In the genomic region with DNA sequence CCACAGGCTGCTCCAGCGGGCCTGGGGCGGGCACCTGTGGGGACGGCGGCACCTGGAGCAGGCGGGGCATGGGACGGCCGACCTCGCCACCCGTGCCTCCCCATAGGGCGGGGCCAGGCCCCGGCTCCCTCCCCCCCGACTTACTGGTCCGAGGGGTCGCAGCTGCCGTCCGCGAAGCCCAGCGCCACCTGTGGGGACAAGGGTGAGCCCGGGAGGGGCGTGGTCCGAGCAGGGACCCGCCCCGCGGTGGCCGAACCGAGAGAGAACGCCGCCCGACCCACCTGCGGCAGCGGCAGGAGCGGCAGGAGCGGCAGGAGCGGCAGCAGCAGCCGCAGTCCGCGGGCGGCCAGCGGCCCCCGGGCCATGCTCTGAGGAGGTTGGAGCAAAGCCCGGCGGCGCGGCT, we compare ENCODE assay signal across 1 cellular context.
A peak's percentile ranks its signal among the peaks of the same experiment; 100 is the strongest.
TF ChIP-seq lines count a peak whose summit lies in the region.

A gene (minus strand): TSS at position 379 of the 403 bp plus-strand sequence. CDS start 14 bp downstream, at position 365.

TF ChIP-seq in HepG2, 621 proteins besides CTCF, POLR2A, EP300 and RAD21 (continued from another document and continues in another):
- TF ChIP-seq RFX5 (IDR thresholded peaks at IDR 0.05; ENCODE audit: low read depth, low read length), result no peak
- TF ChIP-seq AGO2 (optimal IDR thresholded peaks at IDR 0.05; ENCODE audit: low read depth, low read length), result no peak
- no peak for TF ChIP-seq ZNF138 (CRISPR knock-in tag; IDR thresholded peaks at IDR 0.05; ENCODE audit: low read depth)
- TF ChIP-seq, protein P1, sequence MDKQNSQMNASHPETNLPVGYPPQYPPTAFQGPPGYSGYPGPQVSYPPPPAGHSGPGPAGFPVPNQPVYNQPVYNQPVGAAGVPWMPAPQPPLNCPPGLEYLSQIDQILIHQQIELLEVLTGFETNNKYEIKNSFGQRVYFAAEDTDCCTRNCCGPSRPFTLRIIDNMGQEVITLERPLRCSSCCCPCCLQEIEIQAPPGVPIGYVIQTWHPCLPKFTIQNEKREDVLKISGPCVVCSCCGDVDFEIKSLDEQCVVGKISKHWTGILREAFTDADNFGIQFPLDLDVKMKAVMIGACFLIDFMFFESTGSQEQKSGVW (CRISPR knock-in tag; IDR thresholded peaks at IDR 0.05; ENCODE audit: borderline replicate concordance), result no peak
- TF ChIP-seq CENPT (CRISPR knock-in tag; IDR thresholded peaks at IDR 0.05; ENCODE audit: low read depth), result no peak
- TF ChIP-seq, protein P2, sequence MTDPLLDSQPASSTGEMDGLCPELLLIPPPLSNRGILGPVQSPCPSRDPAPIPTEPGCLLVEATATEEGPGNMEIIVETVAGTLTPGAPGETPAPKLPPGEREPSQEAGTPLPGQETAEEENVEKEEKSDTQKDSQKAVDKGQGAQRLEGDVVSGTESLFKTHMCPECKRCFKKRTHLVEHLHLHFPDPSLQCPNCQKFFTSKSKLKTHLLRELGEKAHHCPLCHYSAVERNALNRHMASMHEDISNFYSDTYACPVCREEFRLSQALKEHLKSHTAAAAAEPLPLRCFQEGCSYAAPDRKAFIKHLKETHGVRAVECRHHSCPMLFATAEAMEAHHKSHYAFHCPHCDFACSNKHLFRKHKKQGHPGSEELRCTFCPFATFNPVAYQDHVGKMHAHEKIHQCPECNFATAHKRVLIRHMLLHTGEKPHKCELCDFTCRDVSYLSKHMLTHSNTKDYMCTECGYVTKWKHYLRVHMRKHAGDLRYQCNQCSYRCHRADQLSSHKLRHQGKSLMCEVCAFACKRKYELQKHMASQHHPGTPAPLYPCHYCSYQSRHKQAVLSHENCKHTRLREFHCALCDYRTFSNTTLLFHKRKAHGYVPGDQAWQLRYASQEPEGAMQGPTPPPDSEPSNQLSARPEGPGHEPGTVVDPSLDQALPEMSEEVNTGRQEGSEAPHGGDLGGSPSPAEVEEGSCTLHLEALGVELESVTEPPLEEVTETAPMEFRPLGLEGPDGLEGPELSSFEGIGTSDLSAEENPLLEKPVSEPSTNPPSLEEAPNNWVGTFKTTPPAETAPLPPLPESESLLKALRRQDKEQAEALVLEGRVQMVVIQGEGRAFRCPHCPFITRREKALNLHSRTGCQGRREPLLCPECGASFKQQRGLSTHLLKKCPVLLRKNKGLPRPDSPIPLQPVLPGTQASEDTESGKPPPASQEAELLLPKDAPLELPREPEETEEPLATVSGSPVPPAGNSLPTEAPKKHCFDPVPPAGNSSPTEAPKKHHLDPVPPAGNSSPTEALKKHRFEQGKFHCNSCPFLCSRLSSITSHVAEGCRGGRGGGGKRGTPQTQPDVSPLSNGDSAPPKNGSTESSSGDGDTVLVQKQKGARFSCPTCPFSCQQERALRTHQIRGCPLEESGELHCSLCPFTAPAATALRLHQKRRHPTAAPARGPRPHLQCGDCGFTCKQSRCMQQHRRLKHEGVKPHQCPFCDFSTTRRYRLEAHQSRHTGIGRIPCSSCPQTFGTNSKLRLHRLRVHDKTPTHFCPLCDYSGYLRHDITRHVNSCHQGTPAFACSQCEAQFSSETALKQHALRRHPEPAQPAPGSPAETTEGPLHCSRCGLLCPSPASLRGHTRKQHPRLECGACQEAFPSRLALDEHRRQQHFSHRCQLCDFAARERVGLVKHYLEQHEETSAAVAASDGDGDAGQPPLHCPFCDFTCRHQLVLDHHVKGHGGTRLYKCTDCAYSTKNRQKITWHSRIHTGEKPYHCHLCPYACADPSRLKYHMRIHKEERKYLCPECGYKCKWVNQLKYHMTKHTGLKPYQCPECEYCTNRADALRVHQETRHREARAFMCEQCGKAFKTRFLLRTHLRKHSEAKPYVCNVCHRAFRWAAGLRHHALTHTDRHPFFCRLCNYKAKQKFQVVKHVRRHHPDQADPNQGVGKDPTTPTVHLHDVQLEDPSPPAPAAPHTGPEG (CRISPR knock-in tag; IDR thresholded peaks at IDR 0.05), result no peak
- no peak for TF ChIP-seq ATRX (CRISPR knock-in tag; IDR thresholded peaks at IDR 0.05; ENCODE audit: borderline replicate concordance)
- TF ChIP-seq TBX3 (IDR thresholded peaks at IDR 0.05; ENCODE audit: borderline replicate concordance), result no peak
- TF ChIP-seq, protein P3, sequence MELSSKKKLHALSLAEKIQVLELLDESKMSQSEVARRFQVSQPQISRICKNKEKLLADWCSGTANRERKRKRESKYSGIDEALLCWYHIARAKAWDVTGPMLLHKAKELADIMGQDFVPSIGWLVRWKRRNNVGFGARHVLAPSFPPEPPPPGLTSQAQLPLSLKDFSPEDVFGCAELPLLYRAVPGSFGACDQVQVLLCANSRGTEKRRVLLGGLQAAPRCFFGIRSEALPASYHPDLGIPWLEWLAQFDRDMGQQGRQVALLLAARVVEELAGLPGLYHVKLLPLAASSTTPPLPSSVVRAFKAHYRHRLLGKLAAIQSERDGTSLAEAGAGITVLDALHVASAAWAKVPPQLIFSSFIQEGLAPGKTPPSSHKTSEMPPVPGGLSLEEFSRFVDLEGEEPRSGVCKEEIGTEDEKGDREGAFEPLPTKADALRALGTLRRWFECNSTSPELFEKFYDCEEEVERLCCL (CRISPR knock-in tag; IDR thresholded peaks at IDR 0.05; ENCODE audit: borderline replicate concordance), result no peak
- TF ChIP-seq ZFY (CRISPR knock-in tag; IDR thresholded peaks at IDR 0.05), result no peak
- TF ChIP-seq MXD4 (CRISPR knock-in tag; IDR thresholded peaks at IDR 0.05), result no peak; the same call in 1 of the 2 replicates
- TF ChIP-seq, protein P4, sequence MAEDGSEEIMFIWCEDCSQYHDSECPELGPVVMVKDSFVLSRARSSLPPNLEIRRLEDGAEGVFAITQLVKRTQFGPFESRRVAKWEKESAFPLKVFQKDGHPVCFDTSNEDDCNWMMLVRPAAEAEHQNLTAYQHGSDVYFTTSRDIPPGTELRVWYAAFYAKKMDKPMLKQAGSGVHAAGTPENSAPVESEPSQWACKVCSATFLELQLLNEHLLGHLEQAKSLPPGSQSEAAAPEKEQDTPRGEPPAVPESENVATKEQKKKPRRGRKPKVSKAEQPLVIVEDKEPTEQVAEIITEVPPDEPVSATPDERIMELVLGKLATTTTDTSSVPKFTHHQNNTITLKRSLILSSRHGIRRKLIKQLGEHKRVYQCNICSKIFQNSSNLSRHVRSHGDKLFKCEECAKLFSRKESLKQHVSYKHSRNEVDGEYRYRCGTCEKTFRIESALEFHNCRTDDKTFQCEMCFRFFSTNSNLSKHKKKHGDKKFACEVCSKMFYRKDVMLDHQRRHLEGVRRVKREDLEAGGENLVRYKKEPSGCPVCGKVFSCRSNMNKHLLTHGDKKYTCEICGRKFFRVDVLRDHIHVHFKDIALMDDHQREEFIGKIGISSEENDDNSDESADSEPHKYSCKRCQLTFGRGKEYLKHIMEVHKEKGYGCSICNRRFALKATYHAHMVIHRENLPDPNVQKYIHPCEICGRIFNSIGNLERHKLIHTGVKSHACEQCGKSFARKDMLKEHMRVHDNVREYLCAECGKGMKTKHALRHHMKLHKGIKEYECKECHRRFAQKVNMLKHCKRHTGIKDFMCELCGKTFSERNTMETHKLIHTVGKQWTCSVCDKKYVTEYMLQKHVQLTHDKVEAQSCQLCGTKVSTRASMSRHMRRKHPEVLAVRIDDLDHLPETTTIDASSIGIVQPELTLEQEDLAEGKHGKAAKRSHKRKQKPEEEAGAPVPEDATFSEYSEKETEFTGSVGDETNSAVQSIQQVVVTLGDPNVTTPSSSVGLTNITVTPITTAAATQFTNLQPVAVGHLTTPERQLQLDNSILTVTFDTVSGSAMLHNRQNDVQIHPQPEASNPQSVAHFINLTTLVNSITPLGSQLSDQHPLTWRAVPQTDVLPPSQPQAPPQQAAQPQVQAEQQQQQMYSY (CRISPR knock-in tag; IDR thresholded peaks at IDR 0.05), result no peak
- TF ChIP-seq, protein P5, sequence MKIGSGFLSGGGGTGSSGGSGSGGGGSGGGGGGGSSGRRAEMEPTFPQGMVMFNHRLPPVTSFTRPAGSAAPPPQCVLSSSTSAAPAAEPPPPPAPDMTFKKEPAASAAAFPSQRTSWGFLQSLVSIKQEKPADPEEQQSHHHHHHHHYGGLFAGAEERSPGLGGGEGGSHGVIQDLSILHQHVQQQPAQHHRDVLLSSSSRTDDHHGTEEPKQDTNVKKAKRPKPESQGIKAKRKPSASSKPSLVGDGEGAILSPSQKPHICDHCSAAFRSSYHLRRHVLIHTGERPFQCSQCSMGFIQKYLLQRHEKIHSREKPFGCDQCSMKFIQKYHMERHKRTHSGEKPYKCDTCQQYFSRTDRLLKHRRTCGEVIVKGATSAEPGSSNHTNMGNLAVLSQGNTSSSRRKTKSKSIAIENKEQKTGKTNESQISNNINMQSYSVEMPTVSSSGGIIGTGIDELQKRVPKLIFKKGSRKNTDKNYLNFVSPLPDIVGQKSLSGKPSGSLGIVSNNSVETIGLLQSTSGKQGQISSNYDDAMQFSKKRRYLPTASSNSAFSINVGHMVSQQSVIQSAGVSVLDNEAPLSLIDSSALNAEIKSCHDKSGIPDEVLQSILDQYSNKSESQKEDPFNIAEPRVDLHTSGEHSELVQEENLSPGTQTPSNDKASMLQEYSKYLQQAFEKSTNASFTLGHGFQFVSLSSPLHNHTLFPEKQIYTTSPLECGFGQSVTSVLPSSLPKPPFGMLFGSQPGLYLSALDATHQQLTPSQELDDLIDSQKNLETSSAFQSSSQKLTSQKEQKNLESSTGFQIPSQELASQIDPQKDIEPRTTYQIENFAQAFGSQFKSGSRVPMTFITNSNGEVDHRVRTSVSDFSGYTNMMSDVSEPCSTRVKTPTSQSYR (CRISPR knock-in tag; IDR thresholded peaks at IDR 0.05; ENCODE audit: borderline replicate concordance), result peak; percentile 28
- no peak for TF ChIP-seq RAD51 (IDR thresholded peaks at IDR 0.05; ENCODE audit: borderline replicate concordance)
- TF ChIP-seq EZH2 (conservative IDR thresholded peaks at IDR 0.05; ENCODE audit: low read depth, low read length), result no peak
- TF ChIP-seq ZNF460 (CRISPR knock-in tag; IDR thresholded peaks at IDR 0.05; ENCODE audit: borderline replicate concordance), result no peak
- TF ChIP-seq, protein P6, sequence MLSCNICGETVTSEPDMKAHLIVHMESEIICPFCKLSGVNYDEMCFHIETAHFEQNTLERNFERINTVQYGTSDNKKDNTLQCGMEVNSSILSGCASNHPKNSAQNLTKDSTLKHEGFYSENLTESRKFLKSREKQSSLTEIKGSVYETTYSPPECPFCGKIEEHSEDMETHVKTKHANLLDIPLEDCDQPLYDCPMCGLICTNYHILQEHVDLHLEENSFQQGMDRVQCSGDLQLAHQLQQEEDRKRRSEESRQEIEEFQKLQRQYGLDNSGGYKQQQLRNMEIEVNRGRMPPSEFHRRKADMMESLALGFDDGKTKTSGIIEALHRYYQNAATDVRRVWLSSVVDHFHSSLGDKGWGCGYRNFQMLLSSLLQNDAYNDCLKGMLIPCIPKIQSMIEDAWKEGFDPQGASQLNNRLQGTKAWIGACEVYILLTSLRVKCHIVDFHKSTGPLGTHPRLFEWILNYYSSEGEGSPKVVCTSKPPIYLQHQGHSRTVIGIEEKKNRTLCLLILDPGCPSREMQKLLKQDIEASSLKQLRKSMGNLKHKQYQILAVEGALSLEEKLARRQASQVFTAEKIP (CRISPR knock-in tag; IDR thresholded peaks at IDR 0.05; ENCODE audit: borderline replicate concordance), result no peak
- TF ChIP-seq, protein P7, sequence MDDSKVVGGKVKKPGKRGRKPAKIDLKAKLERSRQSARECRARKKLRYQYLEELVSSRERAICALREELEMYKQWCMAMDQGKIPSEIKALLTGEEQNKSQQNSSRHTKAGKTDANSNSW (CRISPR knock-in tag; IDR thresholded peaks at IDR 0.05; ENCODE audit: borderline replicate concordance), result no peak
- no peak; the same call in 1 of the 2 replicates for TF ChIP-seq KAT8 (CRISPR knock-in tag; IDR thresholded peaks at IDR 0.05)
- TF ChIP-seq, protein P8, sequence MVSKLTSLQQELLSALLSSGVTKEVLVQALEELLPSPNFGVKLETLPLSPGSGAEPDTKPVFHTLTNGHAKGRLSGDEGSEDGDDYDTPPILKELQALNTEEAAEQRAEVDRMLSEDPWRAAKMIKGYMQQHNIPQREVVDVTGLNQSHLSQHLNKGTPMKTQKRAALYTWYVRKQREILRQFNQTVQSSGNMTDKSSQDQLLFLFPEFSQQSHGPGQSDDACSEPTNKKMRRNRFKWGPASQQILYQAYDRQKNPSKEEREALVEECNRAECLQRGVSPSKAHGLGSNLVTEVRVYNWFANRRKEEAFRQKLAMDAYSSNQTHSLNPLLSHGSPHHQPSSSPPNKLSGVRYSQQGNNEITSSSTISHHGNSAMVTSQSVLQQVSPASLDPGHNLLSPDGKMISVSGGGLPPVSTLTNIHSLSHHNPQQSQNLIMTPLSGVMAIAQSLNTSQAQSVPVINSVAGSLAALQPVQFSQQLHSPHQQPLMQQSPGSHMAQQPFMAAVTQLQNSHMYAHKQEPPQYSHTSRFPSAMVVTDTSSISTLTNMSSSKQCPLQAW (CRISPR knock-in tag; IDR thresholded peaks at IDR 0.05), result no peak
- TF ChIP-seq, protein P9, sequence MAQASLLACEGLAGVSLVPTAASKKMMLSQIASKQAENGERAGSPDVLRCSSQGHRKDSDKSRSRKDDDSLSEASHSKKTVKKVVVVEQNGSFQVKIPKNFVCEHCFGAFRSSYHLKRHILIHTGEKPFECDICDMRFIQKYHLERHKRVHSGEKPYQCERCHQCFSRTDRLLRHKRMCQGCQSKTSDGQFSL (CRISPR knock-in tag; IDR thresholded peaks at IDR 0.05), result no peak
- TF ChIP-seq, protein P10, sequence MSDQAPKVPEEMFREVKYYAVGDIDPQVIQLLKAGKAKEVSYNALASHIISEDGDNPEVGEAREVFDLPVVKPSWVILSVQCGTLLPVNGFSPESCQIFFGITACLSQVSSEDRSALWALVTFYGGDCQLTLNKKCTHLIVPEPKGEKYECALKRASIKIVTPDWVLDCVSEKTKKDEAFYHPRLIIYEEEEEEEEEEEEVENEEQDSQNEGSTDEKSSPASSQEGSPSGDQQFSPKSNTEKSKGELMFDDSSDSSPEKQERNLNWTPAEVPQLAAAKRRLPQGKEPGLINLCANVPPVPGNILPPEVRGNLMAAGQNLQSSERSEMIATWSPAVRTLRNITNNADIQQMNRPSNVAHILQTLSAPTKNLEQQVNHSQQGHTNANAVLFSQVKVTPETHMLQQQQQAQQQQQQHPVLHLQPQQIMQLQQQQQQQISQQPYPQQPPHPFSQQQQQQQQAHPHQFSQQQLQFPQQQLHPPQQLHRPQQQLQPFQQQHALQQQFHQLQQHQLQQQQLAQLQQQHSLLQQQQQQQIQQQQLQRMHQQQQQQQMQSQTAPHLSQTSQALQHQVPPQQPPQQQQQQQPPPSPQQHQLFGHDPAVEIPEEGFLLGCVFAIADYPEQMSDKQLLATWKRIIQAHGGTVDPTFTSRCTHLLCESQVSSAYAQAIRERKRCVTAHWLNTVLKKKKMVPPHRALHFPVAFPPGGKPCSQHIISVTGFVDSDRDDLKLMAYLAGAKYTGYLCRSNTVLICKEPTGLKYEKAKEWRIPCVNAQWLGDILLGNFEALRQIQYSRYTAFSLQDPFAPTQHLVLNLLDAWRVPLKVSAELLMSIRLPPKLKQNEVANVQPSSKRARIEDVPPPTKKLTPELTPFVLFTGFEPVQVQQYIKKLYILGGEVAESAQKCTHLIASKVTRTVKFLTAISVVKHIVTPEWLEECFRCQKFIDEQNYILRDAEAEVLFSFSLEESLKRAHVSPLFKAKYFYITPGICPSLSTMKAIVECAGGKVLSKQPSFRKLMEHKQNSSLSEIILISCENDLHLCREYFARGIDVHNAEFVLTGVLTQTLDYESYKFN (CRISPR knock-in tag; conservative IDR thresholded peaks at IDR 0.05), result no peak
- TF ChIP-seq, protein P11, sequence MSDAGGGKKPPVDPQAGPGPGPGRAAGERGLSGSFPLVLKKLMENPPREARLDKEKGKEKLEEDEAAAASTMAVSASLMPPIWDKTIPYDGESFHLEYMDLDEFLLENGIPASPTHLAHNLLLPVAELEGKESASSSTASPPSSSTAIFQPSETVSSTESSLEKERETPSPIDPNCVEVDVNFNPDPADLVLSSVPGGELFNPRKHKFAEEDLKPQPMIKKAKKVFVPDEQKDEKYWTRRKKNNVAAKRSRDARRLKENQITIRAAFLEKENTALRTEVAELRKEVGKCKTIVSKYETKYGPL (CRISPR knock-in tag; IDR thresholded peaks at IDR 0.05), result no peak
